Comparison of ENCODE assay signal across 21 cellular contexts in genomic region chr11:134761926-134762247, GRCh38.
DNase-seq lines count a peak whose midpoint lies in the region; ATAC-seq, FAIRE-seq and TF ChIP-seq lines count a peak whose summit lies in the region.
"Had no signal": no experiment of that assay in that cellular context is flagged by ENCODE, and none has a peak within 500 bp of the region (broad histone marks: within the 10 kb centered on the region; RNA-seq: fewer than 3 reads in every experiment).

No MANE protein-coding gene starts in this region.

- H3K4me1 ChIP-seq in right cardiac atrium (ENCODE audit: control insufficient read depth, insufficient read depth, low read length) (no peaks in the 10 kb centered on the region), testis (peaks cover 3% of the 10 kb centered on the region)
- H3K4me1 ChIP-seq: ascending aorta, Caco-2 had no signal

- POLR2A ChIA-PET in T-cell (lab: Charles Lee) = no interaction called here

- no peak overlapping the region for H3K27ac Mint-ChIP-seq in T-cell
- H3K27ac Mint-ChIP-seq: activated B cell treated with CpG ODN at 0.5 μM for 24 hours, HFFc6 had no signal

- no peak for TF ChIP-seq CTCF in testis (IDR thresholded peaks at IDR 0.05)

- H3K36me3 Mint-ChIP-seq in T-cell = no peaks in the 10 kb centered on the region

- ATAC-seq in right cardiac atrium = no peak
- no peak for ATAC-seq in Right ventricle myocardium inferior
- no peak for ATAC-seq in T-cell (replicated peaks in 1 of 4)
- ATAC-seq in left lobe of liver = no peak
- ATAC-seq: mucosa of descending colon had no signal

- H3K9me3 ChIP-seq in right cardiac atrium (ENCODE audit: control insufficient read depth, low read length) (no peaks in the 10 kb centered on the region), testis (no peaks in the 10 kb centered on the region)
- H3K9me3 ChIP-seq: ascending aorta, Caco-2, mucosa of descending colon had no signal

- H3K27ac ChIP-seq in right cardiac atrium (ENCODE audit: low read length) (no peak overlapping the region), testis (peak overlapping the region; percentile 50 to 53)
- H3K27ac ChIP-seq: ascending aorta, HL-60 had no signal

- H3K9me3 Mint-ChIP-seq in T-cell = peaks cover 2 to 6% (median 4%) of the 10 kb centered on the region in 3 donors
- H3K9me3 Mint-ChIP-seq: activated B cell treated with CpG ODN at 0.5 μM for 24 hours had no signal

- H3K27me3 ChIP-seq in right cardiac atrium (ENCODE audit: control insufficient read depth, insufficient read depth) (no peaks in the 10 kb centered on the region), testis (no peaks in the 10 kb centered on the region)
- H3K27me3 ChIP-seq: ascending aorta had no signal

- H3K4me3 ChIP-seq in right cardiac atrium (ENCODE audit: low read length) = peak overlapping the region; percentile 9
- H3K4me3 ChIP-seq in testis = peak overlapping the region; percentile 52 to 66
- H3K4me3 ChIP-seq: mucosa of descending colon had no signal

- no peak for FAIRE-seq in GM19239 (lab: Jason Lieb, UNC)

- peaks cover 24 to 33% of the 10 kb centered on the region in 2 donors for H3K27me3 Mint-ChIP-seq in T-cell

- TF ChIP-seq POLR2A in testis (IDR thresholded peaks at IDR 0.05) = no peak

- DNase-seq in right cardiac atrium = no peak
- DNase-seq in Right ventricle myocardium inferior (ENCODE audit: missing footprints) = no peak
- DNase-seq in T-cell = peak in 1 of 34 experiments; percentile 22
- peak; percentile 39 for DNase-seq in left lobe of liver (ENCODE audit: low spot score)
- no peak for DNase-seq in testis
- DNase-seq in stimulated activated CD8-positive, alpha-beta memory T cell treated with anti-CD3 and anti-CD28 coated beads, Interleukin-4, amount 100 ng/mL, for 48 hours = no peak
- DNase-seq in GM19239 (ENCODE audit: insufficient read length, low spot score) = no peak
- DNase-seq in hypothalamus (lab: John Stamatoyannopoulos, UW) = no peak
- DNase-seq: activated B cell treated with CpG ODN at 0.5 μM for 24 hours; activated CD8-positive, alpha-beta memory T cell treated with anti-CD3 and anti-CD28 coated beads, Interleukin-2, amount 50 U/mL, for 4 hours; activated naive CD4-positive, alpha-beta T cell; Caco-2; HFFc6; left cardiac atrium; mucosa of descending colon; MV-4-11; NCI-H1930; NCI-H510A; stimulated activated CD4-positive, alpha-beta T cell treated with anti-CD3 and anti-CD28 coated beads, Interleukin-2, amount 100 ng/mL, for 24 hours had no signal

- no peaks in the 10 kb centered on the region for H3K36me3 ChIP-seq in testis (ENCODE audit: low read depth, missing control alignments)
- H3K36me3 ChIP-seq: ascending aorta had no signal

- intact Hi-C loops in right cardiac atrium (cut with DNase I) (no loop called here), Right ventricle myocardium inferior (cut with DNase I) (no loop called here), testis (cut with DNase I; ENCODE audit: low total_unique reads) (no loop called here)

- WGBS in right cardiac atrium = 75% methylated on average over 20 of the region's 20 CpGs
- 66 to 73% methylated on average over 20 of the region's 20 CpGs for WGBS in testis, 2 donors

- H3K4me3 Mint-ChIP-seq in T-cell = peak overlapping the region; percentile 17 to 72 (median 39)
- H3K4me3 Mint-ChIP-seq: HFFc6 had no signal

- CTCF ChIA-PET in T-cell (lab: Charles Lee) = no interaction called here

- no peaks in the 10 kb centered on the region for H3K4me1 Mint-ChIP-seq in T-cell
- H3K4me1 Mint-ChIP-seq: activated B cell treated with CpG ODN at 0.5 μM for 24 hours had no signal
